Comparison of ENCODE assay signal across 8 cellular contexts in the genomic region with DNA sequence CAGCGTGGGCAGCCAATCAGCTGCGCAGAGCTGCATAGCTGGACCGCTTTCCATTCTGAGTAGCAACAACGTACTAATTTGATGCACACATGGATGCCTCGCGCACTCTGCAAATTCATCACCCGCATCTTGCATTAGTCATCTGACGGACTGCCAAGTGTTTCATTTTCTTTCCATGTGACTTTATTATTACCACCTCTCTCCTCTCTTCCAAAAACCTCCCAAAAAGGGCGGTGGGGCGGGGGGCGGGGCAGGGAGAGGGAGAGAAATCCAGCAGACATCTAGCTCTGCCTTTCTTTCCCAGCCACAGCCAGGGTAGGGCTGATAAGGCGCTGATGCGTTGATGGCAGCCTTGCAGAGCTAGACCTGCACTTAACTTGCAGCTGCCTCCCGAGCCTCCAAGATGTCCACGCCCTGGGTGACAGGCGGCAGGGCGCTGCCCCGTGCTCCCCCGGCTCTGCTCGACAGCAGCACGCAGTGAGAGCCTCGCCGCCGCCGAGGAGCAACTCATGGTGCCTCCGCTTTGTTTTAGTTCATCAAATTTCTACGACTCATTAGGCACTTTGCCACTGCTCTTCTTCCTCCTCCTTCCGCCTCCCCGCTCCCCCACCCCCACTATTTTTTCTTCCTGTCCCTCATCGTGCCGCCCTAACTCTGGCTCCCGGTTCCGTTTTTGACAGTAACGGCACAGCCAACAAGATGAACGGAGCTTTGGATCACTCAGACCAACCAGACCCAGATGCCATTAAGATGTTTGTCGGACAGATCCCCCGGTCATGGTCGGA.
A peak's percentile ranks its signal among the peaks of the same experiment; 100 is the strongest.
DNase-seq lines count a peak whose midpoint lies in the region; ATAC-seq, FAIRE-seq and TF ChIP-seq lines count a peak whose summit lies in the region.

No MANE protein-coding gene starts in this region.

- intact Hi-C loops in K562 (cut with micrococcal nuclease), result loop anchor here (1.0 kb wide), 1 partner anchor 24 kb away; no protein-coding TSS in a partner anchor

- no peaks in the 10 kb centered on the region for H3K9me1 ChIP-seq in K562 (ENCODE audit: control insufficient read depth, insufficient read depth, low read length)

- H3K4me1 ChIP-seq in K562 (replicated peaks in 1 of 2; ENCODE audit: control insufficient read depth in 2 of 2, insufficient read depth in 2 of 2, low read length in 2 of 2) (peaks cover 12 to 28% of the 10 kb centered on the region in 2 experiments), iPS-20b (ENCODE audit: insufficient read depth, low read length) (peaks cover 22% of the 10 kb centered on the region; the same call in 1 of the 2 replicates), skeletal muscle satellite cell (ENCODE audit: control insufficient read depth, insufficient read depth, low read length) (peaks cover 4% of the 10 kb centered on the region)

- no peak for TF ChIP-seq RAD21 in K562 (CRISPR knock-in tag; conservative IDR thresholded peaks at IDR 0.05 in 1 of 2, IDR thresholded peaks at IDR 0.05 in 1 of 2)

- TF ChIP-seq POLR2A in K562 (conservative IDR thresholded peaks at IDR 0.05), result 0 out of 2 replicates have a peak, but pooled peaks have one; percentile 26

- peaks cover 21% of the 10 kb centered on the region; the same call in 2 of the 3 replicates for H3K79me2 ChIP-seq in K562 (ENCODE audit: control insufficient read depth, insufficient read depth, low read length)

- peak overlapping the region; percentile 57 for H3K27ac ChIP-seq in K562 (ENCODE audit: extremely low read depth, low read depth, low read length)
- H3K27ac ChIP-seq in iPS-20b (ENCODE audit: low read length), result no peak overlapping the region

- H3K9me3 ChIP-seq in K562 (replicated peaks; ENCODE audit: control insufficient read depth, insufficient read depth, low read depth, low read length) (no peaks in the 10 kb centered on the region), iPS-20b (ENCODE audit: insufficient read depth, low read depth, low read length) (peaks cover 4% of the 10 kb centered on the region), skeletal muscle satellite cell (replicated peaks; ENCODE audit: low read length) (no peaks in the 10 kb centered on the region)

- H3K36me3 ChIP-seq in K562 (ENCODE audit: control insufficient read depth, insufficient read depth, low read length), result no peaks in the 10 kb centered on the region
- no peaks in the 10 kb centered on the region for H3K36me3 ChIP-seq in iPS-20b (ENCODE audit: insufficient read depth, low read depth, low read length)
- peaks cover 6% of the 10 kb centered on the region for H3K36me3 ChIP-seq in skeletal muscle satellite cell (ENCODE audit: insufficient read depth, low read length)

- TF ChIP-seq EP300 in K562 (IDR thresholded peaks at IDR 0.05; ENCODE audit: low read length), result no peak; the same call in 1 of the 2 replicates

- H3K27me3 ChIP-seq in K562 (ENCODE audit: control insufficient read depth in 2 of 2, insufficient read depth in 2 of 2, low read length in 2 of 2) (no peaks in the 10 kb centered on the region), iPS-20b (ENCODE audit: insufficient read depth, low read length) (peaks cover 6% of the 10 kb centered on the region; the same call in 1 of the 2 replicates), skeletal muscle satellite cell (ENCODE audit: control insufficient read depth, insufficient read depth, low read length) (no peaks in the 10 kb centered on the region)

- H3K4me3 ChIP-seq in K562 (peak overlapping the region; percentile 55), iPS-20b (ENCODE audit: low read length) (peak overlapping the region; percentile 70), skeletal muscle satellite cell (ENCODE audit: low read length) (no peak overlapping the region)

- POLR2A ChIA-PET in K562 (lab: Yijun Ruan, JAX), result interaction anchor here (0.6 to 1.8 kb wide), 5 partner anchors 9 to 1598 kb away, joined by 3 to 6 read pairs (median 5); no protein-coding TSS in a partner anchor

- H3K9ac ChIP-seq in K562 (ENCODE audit: insufficient read depth in 1 of 2, low read depth in 2 of 2, low read length in 2 of 2), result peak overlapping the region; percentile 67 to 89
- H3K9ac ChIP-seq in iPS-20b (ENCODE audit: low read depth, low read length), result peak overlapping the region; percentile 65; the same call in 1 of the 2 replicates
- H3K9ac ChIP-seq in skeletal muscle satellite cell (ENCODE audit: low read depth, low read length), result no peak overlapping the region

- peak; percentile 77 for FAIRE-seq in K562 (lab: Jason Lieb, UNC)

- H4K20me1 ChIP-seq in K562 (replicated peaks; ENCODE audit: control insufficient read depth, insufficient read depth, low read length), result no peaks in the 10 kb centered on the region

- TF ChIP-seq CTCF in K562 (IDR thresholded peaks at IDR 0.05 in 2 of 3, conservative IDR thresholded peaks at IDR 0.05 in 1 of 3; ENCODE audit: insufficient read depth in 2 of 3, low read depth in 1 of 3, low read length in 3 of 3), result no peak

- peak overlapping the region; percentile 85 for H2AFZ ChIP-seq in K562 (ENCODE audit: low read depth, low read length)

- DNase-seq in T-helper 22 cell (ENCODE audit: low read depth) (peak; percentile 57), K562 (ENCODE audit: extremely low read depth in 1 of 4, low spot score in 3 of 4) (peak; percentile 53 to 85 (median 64)), SHP77 (lab: John Stamatoyannopoulos, UW) (no peak), DMS153 (lab: John Stamatoyannopoulos, UW) (no peak)

- under 1% methylated on average over 30 of the region's 38 CpGs for WGBS in K562 (ENCODE audit: insufficient coverage, low coverage, missing lambda C conversion rate)

- no TSS peak for BruUV-seq in K562 (replicated peaks; lab: Mats Ljungman, UMichigan)

- ATAC-seq in GM18508 (IDR thresholded peaks at IDR 0.05; ENCODE audit: insufficient read depth, unreplicated experiment) (peak; percentile 21), HG03442 (IDR thresholded peaks at IDR 0.05; ENCODE audit: unreplicated experiment) (peak; percentile 33), K562 (peak; percentile 80)

- H3K4me2 ChIP-seq in K562 (ENCODE audit: insufficient read depth, low read length), result peak overlapping the region; percentile 84
- peak overlapping the region; percentile 51 for H3K4me2 ChIP-seq in skeletal muscle satellite cell (ENCODE audit: low read length)

- in situ Hi-C loops in K562 (cut with MboI), result no loop called here

- CTCF ChIA-PET in K562 (lab: Yijun Ruan, JAX; ENCODE audit: low intra/inter-chr PET ratio), result no interaction called here

Comparison
In these comparisons a context has a peak if more than half of its experiments do, and no peak if none do; other contexts are left out.
1. ATAC-seq: peak in every context shown above with its lines; median percentile 80 in K562; 33 in HG03442; 21 in GM18508.
2. DNase-seq: peak in T-helper 22 cell (single experiment) and K562 (4 of 4); none in SHP77 (0 of 2) and DMS153 (single experiment).